ENCODE assay signal across 31 cellular contexts in genomic region chr10:85225311-85225710, GRCh38.
"Had no signal": no experiment of that assay in that cellular context is flagged by ENCODE, and none has a peak within 500 bp of the region (broad histone marks: within the 10 kb centered on the region; RNA-seq: fewer than 3 reads in every experiment).

No MANE protein-coding gene starts in this region.

- H3K27ac ChIP-seq: brain microvascular endothelial cell, coronary artery, dorsolateral prefrontal cortex, esophagus muscularis mucosa, foreskin keratinocyte, gastrocnemius medialis, heart right ventricle, hepatocyte had no signal

- H2AFZ ChIP-seq: hepatocyte had no signal

- H3K4me1 Mint-ChIP-seq: activated CD4-positive, alpha-beta T cell treated with anti-CD3 and anti-CD28 coated beads for 36 hours; activated CD4-positive, alpha-beta T cell treated with anti-CD3 and anti-CD28 coated beads, Interleukin-2, amount 10 ng/mL, durations not matched to agents 7 days and 5 days; activated T-helper 17 cell treated with anti-CD3 and anti-CD28 coated beads, Interleukin-2, amount 50 U/mL, for 72 hours; central memory CD8-positive, alpha-beta T cell; T-helper 17 cell had no signal

- H3K4me1 ChIP-seq: esophagus muscularis mucosa, foreskin keratinocyte, gastrocnemius medialis, heart right ventricle had no signal

- H3K4me3 Mint-ChIP-seq: activated CD4-positive, alpha-beta T cell treated with anti-CD3 and anti-CD28 coated beads for 36 hours; activated CD4-positive, alpha-beta T cell treated with anti-CD3 and anti-CD28 coated beads, Interleukin-2, amount 10 ng/mL, durations not matched to agents 7 days and 5 days; activated CD8-positive, alpha-beta T cell treated with anti-CD3 and anti-CD28 coated beads for 36 hours; activated naive CD8-positive, alpha-beta T cell; activated T-cell treated with anti-CD3 and anti-CD28 coated beads, Interleukin-2, amount 50 U/mL, for 4 hours; activated T-helper 17 cell treated with anti-CD3 and anti-CD28 coated beads, Interleukin-2, amount 50 U/mL, for 72 hours; central memory CD8-positive, alpha-beta T cell; dendritic cell treated with granulocyte-macrophage colony-stimulating factor and Interleukin-4, amounts not matched to agents 40 ng/mL and 50 ng/mL, for 4 days; effector memory CD8-positive, alpha-beta T cell; T-helper 17 cell; T-helper 2 cell treated with Interferon-gamma antibody and Interleukin-4, amounts not matched to agents 5 μg/mL and 100 μg/mL, for 36 hours had no signal

- H3K4me2 ChIP-seq: hepatocyte had no signal

- H3K27me3 ChIP-seq: brain microvascular endothelial cell, esophagus muscularis mucosa, foreskin keratinocyte, gastrocnemius medialis, heart right ventricle, hepatocyte had no signal

- H3K36me3 ChIP-seq: brain microvascular endothelial cell, esophagus muscularis mucosa, gastrocnemius medialis, heart right ventricle had no signal

- H3K79me2 ChIP-seq: hepatocyte had no signal

- H3K27me3 Mint-ChIP-seq: activated CD4-positive, alpha-beta T cell treated with anti-CD3 and anti-CD28 coated beads for 36 hours; activated CD4-positive, alpha-beta T cell treated with anti-CD3 and anti-CD28 coated beads, Interleukin-2, amount 10 ng/mL, durations not matched to agents 7 days and 5 days; central memory CD8-positive, alpha-beta T cell; dendritic cell treated with granulocyte-macrophage colony-stimulating factor and Interleukin-4, amounts not matched to agents 40 ng/mL and 50 ng/mL, for 4 days; effector memory CD8-positive, alpha-beta T cell had no signal

- H3K27ac Mint-ChIP-seq: activated CD4-positive, alpha-beta T cell treated with anti-CD3 and anti-CD28 coated beads for 36 hours; activated CD4-positive, alpha-beta T cell treated with anti-CD3 and anti-CD28 coated beads, Interleukin-2, amount 10 ng/mL, durations not matched to agents 7 days and 5 days; activated CD8-positive, alpha-beta T cell treated with anti-CD3 and anti-CD28 coated beads for 36 hours; activated naive CD8-positive, alpha-beta T cell; activated T-helper 17 cell treated with anti-CD3 and anti-CD28 coated beads, Interleukin-2, amount 50 U/mL, for 72 hours; dendritic cell treated with granulocyte-macrophage colony-stimulating factor and Interleukin-4, amounts not matched to agents 40 ng/mL and 50 ng/mL, for 4 days; effector memory CD8-positive, alpha-beta T cell; T-helper 17 cell; T-helper 2 cell treated with Interferon-gamma antibody and Interleukin-4, amounts not matched to agents 5 μg/mL and 100 μg/mL, for 36 hours had no signal

- H3K9me3 ChIP-seq: esophagus muscularis mucosa, gastrocnemius medialis, heart right ventricle had no signal

- H3K4me3 ChIP-seq: coronary artery, dorsolateral prefrontal cortex, esophagus muscularis mucosa, gastrocnemius medialis, heart right ventricle, hepatocyte had no signal

- DNase-seq: activated CD4-positive, alpha-beta T cell treated with anti-CD3 and anti-CD28 coated beads for 36 hours; activated CD4-positive, alpha-beta T cell treated with anti-CD3 and anti-CD28 coated beads, Interleukin-2, amount 10 ng/mL, durations not matched to agents 7 days and 5 days; activated CD4-positive, alpha-beta T cell treated with anti-CD3 and anti-CD28 coated beads, Interleukin-2, amount 50 U/mL, for 4 hours; activated CD4-positive, CD25-positive, alpha-beta regulatory T cell; activated CD4-positive, CD25-positive, alpha-beta regulatory T cell treated with anti-CD3 and anti-CD28 coated beads, Interleukin-2, amount 50 U/mL, for 72 hours; activated CD8-positive, alpha-beta memory T cell treated with anti-CD3 and anti-CD28 coated beads for 24 hours; activated CD8-positive, alpha-beta T cell treated with anti-CD3 and anti-CD28 coated beads for 36 hours; activated effector memory CD4-positive, alpha-beta T cell treated with Interleukin-2 at 50 U/mL for 16 hours; activated gamma-delta T cell treated with Interleukin-2 at 50 U/mL for 16 hours; activated naive CD4-positive, alpha-beta T cell treated with anti-CD3 and anti-CD28 coated beads, Interleukin-2, amount 50 U/mL, for 16 hours; activated naive CD4-positive, alpha-beta T cell treated with Interleukin-2 at 50 U/mL for 16 hours; activated T-cell treated with anti-CD3 and anti-CD28 coated beads, Interleukin-2, amount 50 U/mL, for 4 hours; amniotic stem cell; anterior cingulate cortex; brain microvascular endothelial cell; dorsolateral prefrontal cortex; effector memory CD8-positive, alpha-beta T cell; erythroblast; foreskin keratinocyte; gastrocnemius medialis; heart right ventricle; T-helper 17 cell; T1000 had no signal

- H3K36me3 Mint-ChIP-seq: activated naive CD8-positive, alpha-beta T cell had no signal

- ATAC-seq: activated CD4-positive, alpha-beta T cell treated with anti-CD3 and anti-CD28 coated beads for 36 hours; activated CD8-positive, alpha-beta T cell treated with anti-CD3 and anti-CD28 coated beads for 36 hours; activated T-cell treated with anti-CD3 and anti-CD28 coated beads, Interleukin-2, amount 50 U/mL, for 4 hours; activated T-helper 17 cell treated with anti-CD3 and anti-CD28 coated beads, Interleukin-2, amount 50 U/mL, for 72 hours; effector memory CD8-positive, alpha-beta T cell; foreskin keratinocyte; gastrocnemius medialis; heart right ventricle; T-helper 17 cell had no signal

- H3K9me3 Mint-ChIP-seq: activated CD4-positive, alpha-beta T cell treated with anti-CD3 and anti-CD28 coated beads, Interleukin-2, amount 10 ng/mL, durations not matched to agents 7 days and 5 days; activated T-helper 17 cell treated with anti-CD3 and anti-CD28 coated beads, Interleukin-2, amount 50 U/mL, for 72 hours; dendritic cell treated with granulocyte-macrophage colony-stimulating factor and Interleukin-4, amounts not matched to agents 40 ng/mL and 50 ng/mL, for 4 days; T-helper 2 cell treated with Interferon-gamma antibody and Interleukin-4, amounts not matched to agents 5 μg/mL and 100 μg/mL, for 36 hours had no signal
